Comparison of ENCODE assay signal across 1 cellular context in genomic region chr10:113111900-113112853, GRCh38.
TF ChIP-seq lines count a peak whose summit lies in the region.

No MANE protein-coding gene starts in this region.

TF ChIP-seq in liver, 16 proteins besides CTCF, POLR2A, EP300 and RAD21 (continued from another document):
- TF ChIP-seq REST (IDR thresholded peaks at IDR 0.05) (no peak), FOXA1 (IDR thresholded peaks at IDR 0.05) (peak; percentile 28), NR2F2 (IDR thresholded peaks at IDR 0.05) (peak; percentile 17), ATF3 (IDR thresholded peaks at IDR 0.05) (peak; percentile 20), SP1 (IDR thresholded peaks at IDR 0.05) (peak; percentile 86), FOXA2 (IDR thresholded peaks at IDR 0.05) (peak; percentile 22), JUND (IDR thresholded peaks at IDR 0.05) (peak in 1 of 2 donors; percentile 32), EGR1 (IDR thresholded peaks at IDR 0.05; ENCODE audit: low read depth in 2 of 2) (peak in 1 of 2 donors; percentile 28), HNF4A (conservative IDR thresholded peaks at IDR 0.05) (peak; percentile 82 to 88), HNF4G (IDR thresholded peaks at IDR 0.05) (peak; percentile 78)
- TF ChIP-seq, protein P1, sequence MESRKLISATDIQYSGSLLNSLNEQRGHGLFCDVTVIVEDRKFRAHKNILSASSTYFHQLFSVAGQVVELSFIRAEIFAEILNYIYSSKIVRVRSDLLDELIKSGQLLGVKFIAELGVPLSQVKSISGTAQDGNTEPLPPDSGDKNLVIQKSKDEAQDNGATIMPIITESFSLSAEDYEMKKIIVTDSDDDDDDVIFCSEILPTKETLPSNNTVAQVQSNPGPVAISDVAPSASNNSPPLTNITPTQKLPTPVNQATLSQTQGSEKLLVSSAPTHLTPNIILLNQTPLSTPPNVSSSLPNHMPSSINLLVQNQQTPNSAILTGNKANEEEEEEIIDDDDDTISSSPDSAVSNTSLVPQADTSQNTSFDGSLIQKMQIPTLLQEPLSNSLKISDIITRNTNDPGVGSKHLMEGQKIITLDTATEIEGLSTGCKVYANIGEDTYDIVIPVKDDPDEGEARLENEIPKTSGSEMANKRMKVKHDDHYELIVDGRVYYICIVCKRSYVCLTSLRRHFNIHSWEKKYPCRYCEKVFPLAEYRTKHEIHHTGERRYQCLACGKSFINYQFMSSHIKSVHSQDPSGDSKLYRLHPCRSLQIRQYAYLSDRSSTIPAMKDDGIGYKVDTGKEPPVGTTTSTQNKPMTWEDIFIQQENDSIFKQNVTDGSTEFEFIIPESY (IDR thresholded peaks at IDR 0.05) = peak; percentile 33
- TF ChIP-seq, protein P2, sequence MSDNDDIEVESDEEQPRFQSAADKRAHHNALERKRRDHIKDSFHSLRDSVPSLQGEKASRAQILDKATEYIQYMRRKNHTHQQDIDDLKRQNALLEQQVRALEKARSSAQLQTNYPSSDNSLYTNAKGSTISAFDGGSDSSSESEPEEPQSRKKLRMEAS (IDR thresholded peaks at IDR 0.05) = peak; percentile 76
